In the genomic region with DNA sequence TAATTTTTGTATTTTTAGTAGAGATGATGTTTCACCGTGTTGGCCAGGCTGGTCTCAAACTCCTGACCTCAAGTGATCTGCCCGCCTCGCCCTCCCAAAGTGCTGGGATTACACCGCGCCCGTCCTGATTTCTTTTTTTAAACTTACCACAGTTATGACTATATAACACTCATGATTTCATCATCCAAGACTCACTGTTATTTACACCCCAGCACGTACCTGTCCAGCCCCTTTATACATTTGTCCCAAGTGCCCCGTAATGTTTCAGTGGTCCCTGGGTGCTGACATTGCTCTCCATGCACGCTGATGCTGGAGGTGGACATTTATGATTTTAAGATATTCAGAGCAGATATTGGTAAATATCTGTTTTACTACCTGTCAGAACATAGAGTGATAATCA, we compare ENCODE assay signal across 25 cellular contexts.
"Had no signal": no experiment of that assay in that cellular context is flagged by ENCODE, and none has a peak within 500 bp of the region (broad histone marks: within the 10 kb centered on the region; RNA-seq: fewer than 3 reads in every experiment).

No MANE protein-coding gene starts in this region.

- H3K27me3 ChIP-seq: colonic mucosa had no signal

- H3K9me3 Mint-ChIP-seq: dendritic cell treated with granulocyte-macrophage colony-stimulating factor and Interleukin-4, amounts not matched to agents 40 ng/mL and 50 ng/mL, for 4 days; effector memory CD8-positive, alpha-beta T cell; endodermal cell had no signal

- FAIRE-seq: endometrium, islet of Langerhans, keratinocyte had no signal

- H3K27ac Mint-ChIP-seq: dendritic cell treated with granulocyte-macrophage colony-stimulating factor and Interleukin-4, amounts not matched to agents 40 ng/mL and 50 ng/mL, for 4 days; endodermal cell had no signal

- H3K9me3 ChIP-seq: colonic mucosa, esophagus squamous epithelium, gastrocnemius medialis, heart right ventricle, left lung, lower lobe of right lung had no signal

- DNase-seq: colonic mucosa; cortex of kidney; effector CD8-positive, alpha-beta T cell; effector memory CD8-positive, alpha-beta T cell; endodermal cell; erythroblast; esophagus squamous epithelium; foreskin fibroblast; foreskin melanocyte; gastrocnemius medialis; glutamatergic neuron; heart right ventricle; hippocampal formation; left cardiac atrium; left lung; left ventricle myocardium superior; lower lobe of right lung; mesenchymal stem cell; midbrain had no signal

- H3K4me3 ChIP-seq: colonic mucosa, esophagus squamous epithelium, gastrocnemius medialis, heart right ventricle, left lung, lower lobe of right lung had no signal

- H3K27ac ChIP-seq: colonic mucosa, epithelial cell of prostate, esophagus squamous epithelium, gastrocnemius medialis, heart right ventricle, left lung, lower lobe of right lung had no signal

- H3K36me3 ChIP-seq: colonic mucosa, esophagus squamous epithelium, gastrocnemius medialis, heart right ventricle, left lung, lower lobe of right lung had no signal

- H3K4me1 ChIP-seq: colonic mucosa, esophagus squamous epithelium, gastrocnemius medialis, heart right ventricle, left lung, lower lobe of right lung had no signal

- H3K4me3 Mint-ChIP-seq: dendritic cell treated with granulocyte-macrophage colony-stimulating factor and Interleukin-4, amounts not matched to agents 40 ng/mL and 50 ng/mL, for 4 days; effector memory CD8-positive, alpha-beta T cell; endodermal cell had no signal

- ATAC-seq: effector memory CD8-positive, alpha-beta T cell; esophagus mucosa; gastrocnemius medialis; heart right ventricle; left cardiac atrium; left lung; left ventricle myocardium superior; lower lobe of right lung had no signal
